In the genomic region with DNA sequence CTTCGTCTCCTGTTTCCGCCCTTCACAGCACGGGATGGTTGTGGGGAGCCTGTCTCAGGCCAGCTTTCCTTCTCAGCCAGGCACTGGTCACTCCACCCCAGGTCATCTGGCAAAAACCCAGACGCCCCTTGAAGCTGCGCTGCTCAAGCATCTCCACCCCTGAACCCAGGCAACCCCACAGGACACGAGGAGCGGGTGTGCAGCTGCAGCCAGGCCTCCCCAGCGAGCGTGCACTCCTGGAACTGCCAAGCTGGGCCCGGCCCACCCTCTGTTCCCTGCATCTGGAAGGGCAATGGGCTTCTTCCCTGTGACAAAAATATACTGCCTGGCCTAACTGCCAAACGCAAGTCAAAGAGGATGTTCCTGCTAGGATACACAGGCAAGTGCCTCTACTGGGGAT, we compare ENCODE assay signal across 29 cellular contexts. TPM values are rescaled to one million over a fixed set of nuclear protein-coding genes. Genes with fewer than 3 reads are reported as not detected.
DNase-seq lines count a peak whose midpoint lies in the region; ATAC-seq, FAIRE-seq and TF ChIP-seq lines count a peak whose summit lies in the region.
"Had no signal": no experiment of that assay in that cellular context is flagged by ENCODE, and none has a peak within 500 bp of the region (broad histone marks: within the 10 kb centered on the region; RNA-seq: fewer than 3 reads in every experiment).

No MANE protein-coding gene starts in this region.

- H4K20me1 ChIP-seq in H9 (ENCODE audit: control insufficient read depth, insufficient read depth, insufficient read length): no peaks in the 10 kb centered on the region

- no peak for DNase-seq in H9
- DNase-seq in activated T-helper 1 cell treated with anti-CD3 and anti-CD28 coated beads, Interleukin-12 subunit alpha, Interleukin-12 subunit beta, Interleukin-2, Interleukin-4 antibody, amounts not matched to agents 30 ng/mL and 10 ng/mL and 1 ng/mL, durations not matched to agents 14 hours and 24 hours and 36 hours (ENCODE audit: low spot score): no peak
- peak; percentile 72 for DNase-seq in kidney
- DNase-seq in smooth muscle cell of the brain vasculature (ENCODE audit: low read depth, low spot score): peak; percentile 52
- no peak for DNase-seq in HT-29 (ENCODE audit: low spot score)
- DNase-seq in activated naive CD4-positive, alpha-beta T cell treated with anti-CD3 and anti-CD28 coated beads, Interleukin-2, amount 10 ng/mL, durations not matched to agents 7 days and 5 days: no peak
- DNase-seq in GM13976 (ENCODE audit: low spot score): no peak
- DNase-seq: activated CD4-positive, alpha-beta T cell treated with anti-CD3 and anti-CD28 coated beads for 1 hour; activated CD8-positive, alpha-beta T cell treated with anti-CD3 and anti-CD28 coated beads, Interleukin-2, amount 10 ng/mL, durations not matched to agents 7 days and 5 days; activated gamma-delta T cell treated with Interleukin-2 at 50 U/mL for 16 hours; activated T-cell treated with anti-CD3 and anti-CD28 coated beads for 4 hours; adrenal gland; foreskin fibroblast; heart right ventricle; KBM-7; left cardiac atrium; mammary epithelial cell; MM.1S; NCI-H2081; NCI-H226; NCI-H774; T-cell had no signal

- H4K5ac ChIP-seq in H9 (ENCODE audit: insufficient read length, low read depth, low read length): no peak overlapping the region

- intact Hi-C loops in activated T-helper 1 cell treated with anti-CD3 and anti-CD28 coated beads, Interleukin-12 subunit alpha, Interleukin-12 subunit beta, Interleukin-2, Interleukin-4 antibody, amounts not matched to agents 30 ng/mL and 10 ng/mL and 1 ng/mL, durations not matched to agents 14 hours and 24 hours and 36 hours (cut with micrococcal nuclease): no loop called here
- intact Hi-C loops in kidney (cut with DNase I): no loop called here

- no peak for FAIRE-seq in kidney (lab: Jason Lieb, UNC)
- FAIRE-seq: H1 had no signal

- peaks cover 17 to 31% of the 10 kb centered on the region in 2 donors for H3K36me3 ChIP-seq in kidney (ENCODE audit: control insufficient read depth in 1 of 2, insufficient read depth in 2 of 2, low read length in 2 of 2)

- no peak overlapping the region for H3K4me3 Mint-ChIP-seq in H9
- no peak overlapping the region for H3K4me3 Mint-ChIP-seq in activated T-helper 1 cell treated with anti-CD3 and anti-CD28 coated beads, Interleukin-12 subunit alpha, Interleukin-12 subunit beta, Interleukin-2, Interleukin-4 antibody, amounts not matched to agents 30 ng/mL and 10 ng/mL and 1 ng/mL, durations not matched to agents 14 hours and 24 hours and 36 hours
- no peak overlapping the region for H3K4me3 Mint-ChIP-seq in activated naive CD4-positive, alpha-beta T cell treated with anti-CD3 and anti-CD28 coated beads, Interleukin-2, amount 10 ng/mL, durations not matched to agents 7 days and 5 days
- H3K4me3 Mint-ChIP-seq: activated CD8-positive, alpha-beta T cell treated with anti-CD3 and anti-CD28 coated beads, Interleukin-2, amount 10 ng/mL, durations not matched to agents 7 days and 5 days; brain; T-cell; type B pancreatic cell had no signal

- H3K9me3 Mint-ChIP-seq in H9: no peaks in the 10 kb centered on the region
- H3K9me3 Mint-ChIP-seq in activated T-helper 1 cell treated with anti-CD3 and anti-CD28 coated beads, Interleukin-12 subunit alpha, Interleukin-12 subunit beta, Interleukin-2, Interleukin-4 antibody, amounts not matched to agents 30 ng/mL and 10 ng/mL and 1 ng/mL, durations not matched to agents 14 hours and 24 hours and 36 hours: no peaks in the 10 kb centered on the region
- H3K9me3 Mint-ChIP-seq in activated naive CD4-positive, alpha-beta T cell treated with anti-CD3 and anti-CD28 coated beads, Interleukin-2, amount 10 ng/mL, durations not matched to agents 7 days and 5 days: no peaks in the 10 kb centered on the region
- H3K9me3 Mint-ChIP-seq: brain, T-cell, type B pancreatic cell had no signal

- H3K14ac ChIP-seq in H9 (ENCODE audit: insufficient read depth, low read length): no peak overlapping the region

- no peak overlapping the region for H3K4me3 ChIP-seq in kidney (ENCODE audit: low read length in 2 of 2)
- H3K4me3 ChIP-seq: adrenal gland, BLaER1, heart right ventricle, SJSA1 had no signal

- H3K9ac ChIP-seq in H9 (ENCODE audit: extremely low read depth, insufficient read length, low read length): no peak overlapping the region
- no peak overlapping the region for H3K9ac ChIP-seq in kidney (ENCODE audit: low read length in 2 of 2)
- H3K9ac ChIP-seq: BLaER1 had no signal

- no peak overlapping the region for H3K56ac ChIP-seq in H9 (ENCODE audit: insufficient read length, low read depth, low read length)

- no peak overlapping the region for H3K27ac ChIP-seq in H9 (ENCODE audit: insufficient read length, low read depth, low read length)
- H3K27ac ChIP-seq in kidney (ENCODE audit: low read depth in 2 of 2, low read length in 2 of 2): no peak overlapping the region
- H3K27ac ChIP-seq: BLaER1, epithelial cell of prostate, heart right ventricle, SJSA1 had no signal

- no peaks in the 10 kb centered on the region for H3K27me3 ChIP-seq in H9 (ENCODE audit: insufficient read depth, low read length)
- H3K27me3 ChIP-seq: adrenal gland, BLaER1, heart right ventricle, SJSA1 had no signal

- no peak overlapping the region for H3T11ph ChIP-seq in H9 (ENCODE audit: low read length)

- H3K4me1 ChIP-seq in H9 (ENCODE audit: insufficient read depth, low read length): 0 out of 2 replicates have a peak, but pooled peaks cover 3% of the 10 kb centered on the region
- no peaks in the 10 kb centered on the region for H3K4me1 ChIP-seq in kidney (ENCODE audit: control insufficient read depth in 1 of 2, insufficient read depth in 1 of 2, low read depth in 1 of 2, low read length in 2 of 2)
- H3K4me1 ChIP-seq: adrenal gland, SJSA1 had no signal

- H2AK5ac ChIP-seq in H9 (ENCODE audit: insufficient read length, low read length): no peak overlapping the region

- H3K18ac ChIP-seq in H9 (ENCODE audit: insufficient read length, low read depth, low read length): no peak overlapping the region

- H3K79me2 ChIP-seq in H9 (ENCODE audit: insufficient read depth, low read length): no peaks in the 10 kb centered on the region

- CTCF ChIA-PET in activated naive CD4-positive, alpha-beta T cell treated with anti-CD3 and anti-CD28 coated beads, Interleukin-2, amount 10 ng/mL, durations not matched to agents 7 days and 5 days (lab: Charles Lee): interaction anchor here (0.7 kb wide), 1 partner anchor 11 kb away, joined by 3 read pairs; no protein-coding TSS in a partner anchor

- H3K4me1 Mint-ChIP-seq in H9: peaks cover 22 to 32% of the 10 kb centered on the region in 2 experiments
- no peaks in the 10 kb centered on the region for H3K4me1 Mint-ChIP-seq in activated T-helper 1 cell treated with anti-CD3 and anti-CD28 coated beads, Interleukin-12 subunit alpha, Interleukin-12 subunit beta, Interleukin-2, Interleukin-4 antibody, amounts not matched to agents 30 ng/mL and 10 ng/mL and 1 ng/mL, durations not matched to agents 14 hours and 24 hours and 36 hours (ENCODE audit: low read depth)
- no peaks in the 10 kb centered on the region for H3K4me1 Mint-ChIP-seq in activated naive CD4-positive, alpha-beta T cell treated with anti-CD3 and anti-CD28 coated beads, Interleukin-2, amount 10 ng/mL, durations not matched to agents 7 days and 5 days
- H3K4me1 Mint-ChIP-seq: brain, T-cell had no signal

- H3K4ac ChIP-seq in H9 (ENCODE audit: low read depth, low read length): no peak overlapping the region

- H3K27me3 Mint-ChIP-seq in H9 (ENCODE audit: low read depth): no peaks in the 10 kb centered on the region; the same call in none of the 2 replicates
- no peaks in the 10 kb centered on the region for H3K27me3 Mint-ChIP-seq in activated T-helper 1 cell treated with anti-CD3 and anti-CD28 coated beads, Interleukin-12 subunit alpha, Interleukin-12 subunit beta, Interleukin-2, Interleukin-4 antibody, amounts not matched to agents 30 ng/mL and 10 ng/mL and 1 ng/mL, durations not matched to agents 14 hours and 24 hours and 36 hours (ENCODE audit: insufficient read depth)
- H3K27me3 Mint-ChIP-seq in activated naive CD4-positive, alpha-beta T cell treated with anti-CD3 and anti-CD28 coated beads, Interleukin-2, amount 10 ng/mL, durations not matched to agents 7 days and 5 days: no peaks in the 10 kb centered on the region
- H3K27me3 Mint-ChIP-seq: brain, T-cell, type B pancreatic cell had no signal

- no peaks in the 10 kb centered on the region for H3K79me1 ChIP-seq in H9 (ENCODE audit: insufficient read depth, low read depth, low read length, poor library complexity, severe bottlenecking)

- no peak overlapping the region for H2BK5ac ChIP-seq in H9 (ENCODE audit: insufficient read length, low read length)

- H3K9me3 ChIP-seq in H9 (ENCODE audit: control insufficient read depth, low read depth, low read length) (no peaks in the 10 kb centered on the region), kidney (ENCODE audit: control insufficient read depth in 1 of 2, low read length in 2 of 2) (no peaks in the 10 kb centered on the region)
- H3K9me3 ChIP-seq: adrenal gland, BLaER1, heart right ventricle, SJSA1 had no signal

- no peak overlapping the region for H3K4me2 ChIP-seq in H9 (ENCODE audit: insufficient read depth, insufficient read length, low read length)
- H3K4me2 ChIP-seq: BLaER1 had no signal

- H4K91ac ChIP-seq in H9 (ENCODE audit: insufficient read length, low read depth, low read length): no peak overlapping the region

- peak overlapping the region; percentile 31 to 53 (median 52); a peak in 3 of 7 replicates for H3K27ac Mint-ChIP-seq in H9
- H3K27ac Mint-ChIP-seq in activated T-helper 1 cell treated with anti-CD3 and anti-CD28 coated beads, Interleukin-12 subunit alpha, Interleukin-12 subunit beta, Interleukin-2, Interleukin-4 antibody, amounts not matched to agents 30 ng/mL and 10 ng/mL and 1 ng/mL, durations not matched to agents 14 hours and 24 hours and 36 hours: peak overlapping the region; percentile 40
- no peak overlapping the region for H3K27ac Mint-ChIP-seq in activated naive CD4-positive, alpha-beta T cell treated with anti-CD3 and anti-CD28 coated beads, Interleukin-2, amount 10 ng/mL, durations not matched to agents 7 days and 5 days
- H3K27ac Mint-ChIP-seq: activated CD8-positive, alpha-beta T cell treated with anti-CD3 and anti-CD28 coated beads, Interleukin-2, amount 10 ng/mL, durations not matched to agents 7 days and 5 days; type B pancreatic cell had no signal

- no peak overlapping the region for H2BK20ac ChIP-seq in H9 (ENCODE audit: low read depth, low read length, poor library complexity, severe bottlenecking)

- in situ Hi-C loops in GM13976 (cut with MboI; ENCODE audit: low sequenced_read_pairs, unreplicated experiment): no loop called here

- H3K36me3 Mint-ChIP-seq in H9 (ENCODE audit: insufficient read depth in 1 of 3, low read depth in 3 of 3): peaks cover 33 to 67% (median 61%) of the 10 kb centered on the region in 3 experiments
- H3K36me3 Mint-ChIP-seq in activated T-helper 1 cell treated with anti-CD3 and anti-CD28 coated beads, Interleukin-12 subunit alpha, Interleukin-12 subunit beta, Interleukin-2, Interleukin-4 antibody, amounts not matched to agents 30 ng/mL and 10 ng/mL and 1 ng/mL, durations not matched to agents 14 hours and 24 hours and 36 hours (ENCODE audit: low read depth): peaks cover 24% of the 10 kb centered on the region
- peaks cover 56% of the 10 kb centered on the region for H3K36me3 Mint-ChIP-seq in activated naive CD4-positive, alpha-beta T cell treated with anti-CD3 and anti-CD28 coated beads, Interleukin-2, amount 10 ng/mL, durations not matched to agents 7 days and 5 days

- no peak overlapping the region for H2BK12ac ChIP-seq in H9 (ENCODE audit: insufficient read length, low read depth, low read length)

- ATAC-seq in HG03457 (IDR thresholded peaks at IDR 0.05; ENCODE audit: unreplicated experiment): no peak
- ATAC-seq: activated CD8-positive, alpha-beta T cell treated with anti-CD3 and anti-CD28 coated beads, Interleukin-2, amount 10 ng/mL, durations not matched to agents 7 days and 5 days; left cardiac atrium; T-cell had no signal

- H3K23ac ChIP-seq in H9 (ENCODE audit: insufficient read length, low read depth, low read length): no peak overlapping the region

- no peak overlapping the region for H2BK15ac ChIP-seq in H9 (ENCODE audit: low read depth, low read length)

- H4K8ac ChIP-seq in H9 (replicated peaks; ENCODE audit: insufficient read length, low read depth, low read length): no peak overlapping the region

- H2AFZ ChIP-seq in H9 (ENCODE audit: low read length): no peak overlapping the region

- TF ChIP-seq CTCF in H9 (conservative IDR thresholded peaks at IDR 0.05): no peak
- TF ChIP-seq CTCF in kidney (IDR thresholded peaks at IDR 0.05; ENCODE audit: borderline replicate concordance, extremely low read depth, insufficient read depth): no peak
- TF ChIP-seq CTCF in GM13976 (IDR thresholded peaks at IDR 0.05; ENCODE audit: borderline replicate concordance, control extremely low read depth, extremely low read depth, insufficient read depth, missing control alignments): no peak

- WGBS in H9 (ENCODE audit: extremely low coverage, insufficient read length, low lambda C conversion rate): no CpG with 5 or more reads among the region's 11 CpGs

- H3K23me2 ChIP-seq in H9 (ENCODE audit: insufficient read length, low read depth, low read length, poor library complexity, severe bottlenecking): no peaks in the 10 kb centered on the region

- H2BK120ac ChIP-seq in H9 (ENCODE audit: low read depth, low read length, poor library complexity, severe bottlenecking): no peak overlapping the region

RNA-seq across cellular contexts. Expression of a gene that starts 39.7 kb away (rescaled TPM):
- total RNA-seq in H9 (2021): 22.5 TPM in 2 replicates
- total RNA-seq in activated T-helper 1 cell treated with anti-CD3 and anti-CD28 coated beads, Interleukin-12 subunit alpha, Interleukin-12 subunit beta, Interleukin-2, Interleukin-4 antibody, amounts not matched to agents 30 ng/mL and 10 ng/mL and 1 ng/mL, durations not matched to agents 14 hours and 24 hours and 36 hours: 9.9 and 12.0 TPM in 2 replicates
- 12.2 TPM for total RNA-seq in kidney
- polyA plus RNA-seq in kidney (ENCODE audit: insufficient read depth, low read depth, low replicate concordance): 14.7 TPM
- 27.2 and 27.9 TPM in 2 replicates for total RNA-seq in HT-29 (2014; rRNA removed; shearing (Covaris generic))

RNA-seq across cellular contexts. Expression of a gene that starts 39.9 kb away (rescaled TPM):
- 48.0 and 50.3 TPM in 2 replicates for total RNA-seq in H9 (2021)
- 30.0 and 31.1 TPM in 2 replicates for total RNA-seq in activated T-helper 1 cell treated with anti-CD3 and anti-CD28 coated beads, Interleukin-12 subunit alpha, Interleukin-12 subunit beta, Interleukin-2, Interleukin-4 antibody, amounts not matched to agents 30 ng/mL and 10 ng/mL and 1 ng/mL, durations not matched to agents 14 hours and 24 hours and 36 hours
- 53.1 TPM for total RNA-seq in kidney
- 139 TPM for polyA plus RNA-seq in kidney (ENCODE audit: insufficient read depth, low read depth, low replicate concordance)
- 202 and 211 TPM in 2 replicates for total RNA-seq in HT-29 (2014; rRNA removed; shearing (Covaris generic))

Comparison
In these comparisons a context has a peak if more than half of its experiments do, and no peak if none do; other contexts are left out.
1. DNase-seq: peak in kidney (single experiment) and smooth muscle cell of the brain vasculature (single experiment); none in H9 (single experiment), activated T-helper 1 cell treated with anti-CD3 and anti-CD28 coated beads, Interleukin-12 subunit alpha, Interleukin-12 subunit beta, Interleukin-2, Interleukin-4 antibody, amounts not matched to agents 30 ng/mL and 10 ng/mL and 1 ng/mL, durations not matched to agents 14 hours and 24 hours and 36 hours (single experiment), HT-29 (single experiment), activated naive CD4-positive, alpha-beta T cell treated with anti-CD3 and anti-CD28 coated beads, Interleukin-2, amount 10 ng/mL, durations not matched to agents 7 days and 5 days (single experiment) and GM13976 (single experiment).